Comparison of ENCODE assay signal across 11 cellular contexts in genomic region chr12:127893875-127894635, GRCh38.
DNase-seq lines count a peak whose midpoint lies in the region; ATAC-seq and TF ChIP-seq lines count a peak whose summit lies in the region.
"Had no signal": no experiment of that assay in that cellular context is flagged by ENCODE, and none has a peak within 500 bp of the region (broad histone marks: within the 10 kb centered on the region; RNA-seq: fewer than 3 reads in every experiment).

No MANE protein-coding gene starts in this region.

- no peak for ATAC-seq in HG02852 (IDR thresholded peaks at IDR 0.05; ENCODE audit: unreplicated experiment)

- no peaks in the 10 kb centered on the region for H3K79me2 ChIP-seq in neural cell (replicated peaks; ENCODE audit: insufficient read depth, low read length)

- H3K9ac ChIP-seq in neural cell (ENCODE audit: low read length), result no peak overlapping the region

- TF ChIP-seq EP300 in neural cell (conservative IDR thresholded peaks at IDR 0.05; ENCODE audit: poor library complexity, severe bottlenecking) (no peak), tibial nerve (IDR thresholded peaks at IDR 0.05) (no peak)

- no peak for TF ChIP-seq RAD21 in neural cell (conservative IDR thresholded peaks at IDR 0.05)

- H3K27me3 ChIP-seq in neural cell (ENCODE audit: insufficient read depth, low read depth, low read length) (no peaks in the 10 kb centered on the region), tibial nerve (no peaks in the 10 kb centered on the region)
- H3K27me3 ChIP-seq: vagina had no signal

- WGBS in tibial nerve, 2 donors, result 41 to 47% methylated on average over 8 of the region's 8 CpGs

- TF ChIP-seq CTCF in GM12872 (IDR thresholded peaks at IDR 0.05; ENCODE audit: insufficient read depth, low read depth, low read length), result 0 out of 3 replicates have a peak, but pooled peaks have one; percentile 10
- peak; percentile 63 for TF ChIP-seq CTCF in NB4 (IDR thresholded peaks at IDR 0.05; ENCODE audit: low read depth, low read length)
- peak; percentile 36 for TF ChIP-seq CTCF in choroid plexus epithelial cell (conservative IDR thresholded peaks at IDR 0.05; ENCODE audit: low read depth, low read length)
- peak; percentile 35 for TF ChIP-seq CTCF in neural cell (IDR thresholded peaks at IDR 0.05; ENCODE audit: poor library complexity, severe bottlenecking)
- TF ChIP-seq CTCF in tibial nerve (IDR thresholded peaks at IDR 0.05), result peak in 1 of 5 experiments; percentile 17

- H2AFZ ChIP-seq in neural cell (ENCODE audit: low read depth, low read length), result no peak overlapping the region

- no peak overlapping the region for H3K4me2 ChIP-seq in neural cell (ENCODE audit: low read length)

- no peaks in the 10 kb centered on the region for H3K4me1 ChIP-seq in tibial nerve
- H3K4me1 ChIP-seq: vagina had no signal

- no peak overlapping the region for H3K27ac ChIP-seq in neural cell (ENCODE audit: low read length)
- H3K27ac ChIP-seq in tibial nerve, result no peak overlapping the region
- H3K27ac ChIP-seq: vagina had no signal

- H3K9me2 ChIP-seq in neural cell (ENCODE audit: insufficient read depth, low read length), result no peaks in the 10 kb centered on the region

- no peaks in the 10 kb centered on the region for H3K36me3 ChIP-seq in neural cell (ENCODE audit: insufficient read depth, low read length)
- no peaks in the 10 kb centered on the region for H3K36me3 ChIP-seq in tibial nerve
- H3K36me3 ChIP-seq: vagina had no signal

- DNase-seq in NB4 (ENCODE audit: low read depth), result peak; percentile 29
- DNase-seq in choroid plexus epithelial cell (ENCODE audit: low read depth), result peak; percentile 1
- no peak for DNase-seq in cortex of kidney (lab: John Stamatoyannopoulos, UW)
- DNase-seq in NOMO-1 treated with dmso at 0.1 percent for 144 hours (lab: John Stamatoyannopoulos, UW; ENCODE audit: unreplicated experiment), result no peak
- no peak for DNase-seq in tibial nerve (ENCODE audit: low spot score in 2 of 2)
- DNase-seq: activated naive CD4-positive, alpha-beta T cell treated with anti-CD3 and anti-CD28 coated beads for 36 hours; NCI-H187 had no signal

- TF ChIP-seq POLR2A in NB4 (IDR thresholded peaks at IDR 0.05; ENCODE audit: extremely low read depth, insufficient read length) (no peak), tibial nerve (IDR thresholded peaks at IDR 0.05) (no peak)

- H3K4me3 ChIP-seq in NB4 (ENCODE audit: low read depth, low read length) (no peak overlapping the region), choroid plexus epithelial cell (ENCODE audit: low read depth, low read length) (no peak overlapping the region), neural cell (ENCODE audit: low read length) (no peak overlapping the region), tibial nerve (no peak overlapping the region)
- H3K4me3 ChIP-seq: vagina had no signal

- H3K9me3 ChIP-seq in neural cell (ENCODE audit: low read length) (no peaks in the 10 kb centered on the region), tibial nerve (no peaks in the 10 kb centered on the region)
- H3K9me3 ChIP-seq: vagina had no signal

- no peaks in the 10 kb centered on the region for H3F3A ChIP-seq in neural cell (ENCODE audit: insufficient read depth, low read length, poor library complexity, severe bottlenecking)

- H4K20me1 ChIP-seq in neural cell (ENCODE audit: insufficient read depth), result no peaks in the 10 kb centered on the region

TF ChIP-seq in neural cell, 6 proteins besides CTCF, POLR2A, EP300 and RAD21:
- TF ChIP-seq POLR2AphosphoS5 (IDR thresholded peaks at IDR 0.05) (no peak), TAF1 (IDR thresholded peaks at IDR 0.05; ENCODE audit: low read depth) (no peak), MXI1 (conservative IDR thresholded peaks at IDR 0.05; ENCODE audit: poor library complexity, severe bottlenecking) (no peak), SMC3 (conservative IDR thresholded peaks at IDR 0.05; ENCODE audit: poor library complexity) (no peak), EZH2 (IDR thresholded peaks at IDR 0.05; ENCODE audit: borderline replicate concordance, insufficient read depth, low read length, poor library complexity, severe bottlenecking) (no peak)

Comparison
In these comparisons a context has a peak if more than half of its experiments do, and no peak if none do; other contexts are left out.
1. DNase-seq: peak in NB4 (single experiment) and choroid plexus epithelial cell (single experiment); none in cortex of kidney (single experiment), NOMO-1 treated with dmso at 0.1 percent for 144 hours (single experiment) and tibial nerve (0 of 2).